ENCODE assay signal across 1 cellular context in the genomic region with DNA sequence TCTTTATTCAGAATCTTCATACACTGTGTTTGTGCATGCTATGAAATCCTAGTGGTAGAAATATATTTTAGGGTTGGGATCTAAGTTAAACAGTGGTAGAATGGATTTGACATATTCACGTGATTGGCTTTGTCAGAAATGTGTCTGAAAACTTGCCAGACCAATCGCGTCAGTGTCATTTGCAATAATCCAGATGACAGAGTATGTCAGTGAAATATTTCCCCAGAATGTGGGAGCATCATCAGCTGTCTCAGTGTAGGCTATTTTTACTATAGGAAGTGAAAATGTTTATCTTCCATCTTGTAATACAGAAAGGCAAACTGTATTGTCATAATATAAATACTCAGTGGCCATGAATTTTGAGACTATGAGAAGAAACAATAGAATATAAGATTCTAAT.
TF ChIP-seq lines count a peak whose summit lies in the region.

No MANE protein-coding gene starts in this region.

TF ChIP-seq in GM23338, 12 proteins besides CTCF, POLR2A, EP300 and RAD21:
- TF ChIP-seq, protein P1, sequence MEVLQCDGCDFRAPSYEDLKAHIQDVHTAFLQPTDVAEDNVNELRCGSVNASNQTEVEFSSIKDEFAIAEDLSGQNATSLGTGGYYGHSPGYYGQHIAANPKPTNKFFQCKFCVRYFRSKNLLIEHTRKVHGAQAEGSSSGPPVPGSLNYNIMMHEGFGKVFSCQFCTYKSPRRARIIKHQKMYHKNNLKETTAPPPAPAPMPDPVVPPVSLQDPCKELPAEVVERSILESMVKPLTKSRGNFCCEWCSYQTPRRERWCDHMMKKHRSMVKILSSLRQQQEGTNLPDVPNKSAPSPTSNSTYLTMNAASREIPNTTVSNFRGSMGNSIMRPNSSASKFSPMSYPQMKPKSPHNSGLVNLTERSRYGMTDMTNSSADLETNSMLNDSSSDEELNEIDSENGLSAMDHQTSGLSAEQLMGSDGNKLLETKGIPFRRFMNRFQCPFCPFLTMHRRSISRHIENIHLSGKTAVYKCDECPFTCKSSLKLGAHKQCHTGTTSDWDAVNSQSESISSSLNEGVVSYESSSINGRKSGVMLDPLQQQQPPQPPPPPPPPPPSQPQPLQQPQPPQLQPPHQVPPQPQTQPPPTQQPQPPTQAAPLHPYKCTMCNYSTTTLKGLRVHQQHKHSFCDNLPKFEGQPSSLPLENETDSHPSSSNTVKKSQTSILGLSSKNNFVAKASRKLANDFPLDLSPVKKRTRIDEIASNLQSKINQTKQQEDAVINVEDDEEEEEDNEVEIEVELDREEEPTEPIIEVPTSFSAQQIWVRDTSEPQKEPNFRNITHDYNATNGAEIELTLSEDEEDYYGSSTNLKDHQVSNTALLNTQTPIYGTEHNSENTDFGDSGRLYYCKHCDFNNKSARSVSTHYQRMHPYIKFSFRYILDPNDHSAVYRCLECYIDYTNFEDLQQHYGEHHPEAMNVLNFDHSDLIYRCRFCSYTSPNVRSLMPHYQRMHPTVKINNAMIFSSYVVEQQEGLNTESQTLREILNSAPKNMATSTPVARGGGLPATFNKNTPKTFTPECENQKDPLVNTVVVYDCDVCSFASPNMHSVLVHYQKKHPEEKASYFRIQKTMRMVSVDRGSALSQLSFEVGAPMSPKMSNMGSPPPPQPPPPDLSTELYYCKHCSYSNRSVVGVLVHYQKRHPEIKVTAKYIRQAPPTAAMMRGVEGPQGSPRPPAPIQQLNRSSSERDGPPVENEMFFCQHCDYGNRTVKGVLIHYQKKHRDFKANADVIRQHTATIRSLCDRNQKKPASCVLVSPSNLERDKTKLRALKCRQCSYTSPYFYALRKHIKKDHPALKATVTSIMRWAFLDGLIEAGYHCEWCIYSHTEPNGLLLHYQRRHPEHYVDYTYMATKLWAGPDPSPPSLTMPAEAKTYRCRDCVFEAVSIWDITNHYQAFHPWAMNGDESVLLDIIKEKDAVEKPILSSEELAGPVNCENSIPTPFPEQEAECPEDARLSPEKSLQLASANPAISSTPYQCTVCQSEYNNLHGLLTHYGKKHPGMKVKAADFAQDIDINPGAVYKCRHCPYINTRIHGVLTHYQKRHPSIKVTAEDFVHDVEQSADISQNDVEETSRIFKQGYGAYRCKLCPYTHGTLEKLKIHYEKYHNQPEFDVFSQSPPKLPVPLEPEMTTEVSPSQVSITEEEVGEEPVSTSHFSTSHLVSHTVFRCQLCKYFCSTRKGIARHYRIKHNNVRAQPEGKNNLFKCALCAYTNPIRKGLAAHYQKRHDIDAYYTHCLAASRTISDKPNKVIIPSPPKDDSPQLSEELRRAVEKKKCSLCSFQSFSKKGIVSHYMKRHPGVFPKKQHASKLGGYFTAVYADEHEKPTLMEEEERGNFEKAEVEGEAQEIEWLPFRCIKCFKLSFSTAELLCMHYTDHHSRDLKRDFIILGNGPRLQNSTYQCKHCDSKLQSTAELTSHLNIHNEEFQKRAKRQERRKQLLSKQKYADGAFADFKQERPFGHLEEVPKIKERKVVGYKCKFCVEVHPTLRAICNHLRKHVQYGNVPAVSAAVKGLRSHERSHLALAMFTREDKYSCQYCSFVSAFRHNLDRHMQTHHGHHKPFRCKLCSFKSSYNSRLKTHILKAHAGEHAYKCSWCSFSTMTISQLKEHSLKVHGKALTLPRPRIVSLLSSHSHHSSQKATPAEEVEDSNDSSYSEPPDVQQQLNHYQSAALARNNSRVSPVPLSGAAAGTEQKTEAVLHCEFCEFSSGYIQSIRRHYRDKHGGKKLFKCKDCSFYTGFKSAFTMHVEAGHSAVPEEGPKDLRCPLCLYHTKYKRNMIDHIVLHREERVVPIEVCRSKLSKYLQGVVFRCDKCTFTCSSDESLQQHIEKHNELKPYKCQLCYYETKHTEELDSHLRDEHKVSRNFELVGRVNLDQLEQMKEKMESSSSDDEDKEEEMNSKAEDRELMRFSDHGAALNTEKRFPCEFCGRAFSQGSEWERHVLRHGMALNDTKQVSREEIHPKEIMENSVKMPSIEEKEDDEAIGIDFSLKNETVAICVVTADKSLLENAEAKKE (CRISPR knock-in tag; IDR thresholded peaks at IDR 0.05), result no peak
- TF ChIP-seq, protein P2, sequence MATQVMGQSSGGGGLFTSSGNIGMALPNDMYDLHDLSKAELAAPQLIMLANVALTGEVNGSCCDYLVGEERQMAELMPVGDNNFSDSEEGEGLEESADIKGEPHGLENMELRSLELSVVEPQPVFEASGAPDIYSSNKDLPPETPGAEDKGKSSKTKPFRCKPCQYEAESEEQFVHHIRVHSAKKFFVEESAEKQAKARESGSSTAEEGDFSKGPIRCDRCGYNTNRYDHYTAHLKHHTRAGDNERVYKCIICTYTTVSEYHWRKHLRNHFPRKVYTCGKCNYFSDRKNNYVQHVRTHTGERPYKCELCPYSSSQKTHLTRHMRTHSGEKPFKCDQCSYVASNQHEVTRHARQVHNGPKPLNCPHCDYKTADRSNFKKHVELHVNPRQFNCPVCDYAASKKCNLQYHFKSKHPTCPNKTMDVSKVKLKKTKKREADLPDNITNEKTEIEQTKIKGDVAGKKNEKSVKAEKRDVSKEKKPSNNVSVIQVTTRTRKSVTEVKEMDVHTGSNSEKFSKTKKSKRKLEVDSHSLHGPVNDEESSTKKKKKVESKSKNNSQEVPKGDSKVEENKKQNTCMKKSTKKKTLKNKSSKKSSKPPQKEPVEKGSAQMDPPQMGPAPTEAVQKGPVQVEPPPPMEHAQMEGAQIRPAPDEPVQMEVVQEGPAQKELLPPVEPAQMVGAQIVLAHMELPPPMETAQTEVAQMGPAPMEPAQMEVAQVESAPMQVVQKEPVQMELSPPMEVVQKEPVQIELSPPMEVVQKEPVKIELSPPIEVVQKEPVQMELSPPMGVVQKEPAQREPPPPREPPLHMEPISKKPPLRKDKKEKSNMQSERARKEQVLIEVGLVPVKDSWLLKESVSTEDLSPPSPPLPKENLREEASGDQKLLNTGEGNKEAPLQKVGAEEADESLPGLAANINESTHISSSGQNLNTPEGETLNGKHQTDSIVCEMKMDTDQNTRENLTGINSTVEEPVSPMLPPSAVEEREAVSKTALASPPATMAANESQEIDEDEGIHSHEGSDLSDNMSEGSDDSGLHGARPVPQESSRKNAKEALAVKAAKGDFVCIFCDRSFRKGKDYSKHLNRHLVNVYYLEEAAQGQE (IDR thresholded peaks at IDR 0.05; ENCODE audit: unreplicated experiment), result no peak
- no peak for TF ChIP-seq STAT1 (IDR thresholded peaks at IDR 0.05; ENCODE audit: unreplicated experiment)
- TF ChIP-seq, protein P3, sequence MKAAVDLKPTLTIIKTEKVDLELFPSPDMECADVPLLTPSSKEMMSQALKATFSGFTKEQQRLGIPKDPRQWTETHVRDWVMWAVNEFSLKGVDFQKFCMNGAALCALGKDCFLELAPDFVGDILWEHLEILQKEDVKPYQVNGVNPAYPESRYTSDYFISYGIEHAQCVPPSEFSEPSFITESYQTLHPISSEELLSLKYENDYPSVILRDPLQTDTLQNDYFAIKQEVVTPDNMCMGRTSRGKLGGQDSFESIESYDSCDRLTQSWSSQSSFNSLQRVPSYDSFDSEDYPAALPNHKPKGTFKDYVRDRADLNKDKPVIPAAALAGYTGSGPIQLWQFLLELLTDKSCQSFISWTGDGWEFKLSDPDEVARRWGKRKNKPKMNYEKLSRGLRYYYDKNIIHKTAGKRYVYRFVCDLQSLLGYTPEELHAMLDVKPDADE (IDR thresholded peaks at IDR 0.05), result no peak
- TF ChIP-seq POLR2AphosphoS5 (IDR thresholded peaks at IDR 0.05; ENCODE audit: low read depth), result no peak
- TF ChIP-seq CREB1 (CRISPR knock-in tag; IDR thresholded peaks at IDR 0.05; ENCODE audit: low read depth), result no peak
- no peak for TF ChIP-seq EZH2phosphoT487 (IDR thresholded peaks at IDR 0.05; ENCODE audit: unreplicated experiment)
- TF ChIP-seq JUNB (IDR thresholded peaks at IDR 0.05; ENCODE audit: unreplicated experiment), result no peak
